Comparison of ENCODE assay signal across 42 cellular contexts in the genomic region with DNA sequence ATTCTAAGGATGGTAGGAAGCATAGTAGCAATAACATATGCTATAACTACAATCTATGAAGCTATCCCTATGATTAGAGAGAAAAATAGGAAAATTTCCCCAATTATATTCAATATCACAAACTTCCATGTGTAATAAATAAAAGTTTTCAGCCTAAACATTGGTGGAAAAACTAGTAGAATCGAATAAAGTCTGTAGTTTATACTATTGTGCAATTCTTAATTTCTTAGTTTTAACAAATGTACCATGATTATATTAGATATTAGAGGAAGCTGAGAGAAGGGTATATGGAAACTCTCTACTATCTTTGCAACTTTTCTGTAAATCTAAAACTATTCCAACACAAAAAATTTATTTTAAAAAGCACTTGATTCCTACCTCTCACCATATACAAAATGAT. TPM values are rescaled to one million over a fixed set of nuclear protein-coding genes. Genes with fewer than 3 reads are reported as not detected.
"Had no signal": no experiment of that assay in that cellular context is flagged by ENCODE, and none has a peak within 500 bp of the region (broad histone marks: within the 10 kb centered on the region; RNA-seq: fewer than 3 reads in every experiment).

No MANE protein-coding gene starts in this region.

- H3K27me3 Mint-ChIP-seq: activated naive CD4-positive, alpha-beta T cell treated with anti-CD3 and anti-CD28 coated beads, Interleukin-2, amount 10 ng/mL, durations not matched to agents 7 days and 5 days; activated naive CD4-positive, alpha-beta T cell treated with anti-CD3 and anti-CD28 coated beads, Interleukin-2, amount 50 U/mL, for 24 hours; activated naive CD8-positive, alpha-beta T cell; activated naive CD8-positive, alpha-beta T cell treated with anti-CD3 and anti-CD28 coated beads for 36 hours; activated naive CD8-positive, alpha-beta T cell treated with anti-CD3 and anti-CD28 coated beads, Interleukin-2, amount 10 ng/mL, durations not matched to agents 7 days and 5 days; activated naive CD8-positive, alpha-beta T cell treated with anti-CD3 and anti-CD28 coated beads, Interleukin-2, amount 50 U/mL, for 24 hours; activated T-cell treated with anti-CD3 and anti-CD28 coated beads, Interleukin-2, amount 50 U/mL, for 24 hours; activated T-helper 17 cell treated with anti-CD3 and anti-CD28 coated beads, Interleukin-2, amount 50 U/mL, for 72 hours; central memory CD8-positive, alpha-beta T cell had no signal

- H3K27ac Mint-ChIP-seq: activated naive CD4-positive, alpha-beta T cell treated with anti-CD3 and anti-CD28 coated beads for 36 hours; activated naive CD4-positive, alpha-beta T cell treated with anti-CD3 and anti-CD28 coated beads, Interleukin-2, amount 10 ng/mL, durations not matched to agents 7 days and 5 days; activated naive CD4-positive, alpha-beta T cell treated with anti-CD3 and anti-CD28 coated beads, Interleukin-2, amount 50 U/mL, for 24 hours; activated naive CD4-positive, alpha-beta T cell treated with anti-CD3 and anti-CD28 coated beads, Interleukin-2, amount 50 U/mL, for 72 hours; activated naive CD8-positive, alpha-beta T cell; activated naive CD8-positive, alpha-beta T cell treated with anti-CD3 and anti-CD28 coated beads for 36 hours; activated naive CD8-positive, alpha-beta T cell treated with anti-CD3 and anti-CD28 coated beads, Interleukin-2, amount 10 ng/mL, durations not matched to agents 7 days and 5 days; activated naive CD8-positive, alpha-beta T cell treated with anti-CD3 and anti-CD28 coated beads, Interleukin-2, amount 50 U/mL, for 24 hours; activated T-cell treated with anti-CD3 and anti-CD28 coated beads, Interleukin-2, amount 50 U/mL, for 24 hours; activated T-cell treated with anti-CD3 and anti-CD28 coated beads, Interleukin-2, amount 50 U/mL, for 72 hours; activated T-helper 1 cell treated with anti-CD3 and anti-CD28 coated beads, Interleukin-12 subunit alpha, Interleukin-12 subunit beta, Interleukin-2, Interleukin-4 antibody, amounts not matched to agents 30 ng/mL and 10 ng/mL and 1 ng/mL, durations not matched to agents 14 hours and 24 hours and 36 hours; activated T-helper 17 cell treated with anti-CD3 and anti-CD28 coated beads, Interleukin-2, amount 50 U/mL, for 72 hours; activated T-helper 2 cell treated with anti-CD3 and anti-CD28 coated beads, Interferon-gamma antibody, Interleukin-2, Interleukin-4, amounts not matched to agents 10 μg/mL and 5 μg/mL and 100 μg/mL, durations not matched to agents 14 hours and 24 hours and 36 hours; brain had no signal

- H3K9me3 Mint-ChIP-seq: activated naive CD4-positive, alpha-beta T cell treated with anti-CD3 and anti-CD28 coated beads for 36 hours; activated naive CD4-positive, alpha-beta T cell treated with anti-CD3 and anti-CD28 coated beads, Interleukin-2, amount 10 ng/mL, durations not matched to agents 7 days and 5 days; activated naive CD4-positive, alpha-beta T cell treated with anti-CD3 and anti-CD28 coated beads, Interleukin-2, amount 50 U/mL, for 24 hours; activated naive CD4-positive, alpha-beta T cell treated with anti-CD3 and anti-CD28 coated beads, Interleukin-2, amount 50 U/mL, for 72 hours; activated naive CD8-positive, alpha-beta T cell treated with anti-CD3 and anti-CD28 coated beads for 36 hours; activated naive CD8-positive, alpha-beta T cell treated with anti-CD3 and anti-CD28 coated beads, Interleukin-2, amount 10 ng/mL, durations not matched to agents 7 days and 5 days; activated naive CD8-positive, alpha-beta T cell treated with anti-CD3 and anti-CD28 coated beads, Interleukin-2, amount 50 U/mL, for 24 hours; activated T-cell treated with anti-CD3 and anti-CD28 coated beads, Interleukin-2, amount 50 U/mL, for 4 hours; activated T-cell treated with anti-CD3 and anti-CD28 coated beads, Interleukin-2, amount 50 U/mL, for 72 hours; activated T-helper 17 cell treated with anti-CD3 and anti-CD28 coated beads, Interleukin-2, amount 50 U/mL, for 72 hours; activated T-helper 2 cell treated with anti-CD3 and anti-CD28 coated beads, Interferon-gamma antibody, Interleukin-2, Interleukin-4, amounts not matched to agents 10 μg/mL and 5 μg/mL and 100 μg/mL, durations not matched to agents 14 hours and 24 hours and 36 hours; central memory CD8-positive, alpha-beta T cell had no signal

- DNase-seq: activated effector memory CD4-positive, alpha-beta T cell treated with anti-CD3 and anti-CD28 coated beads, Interleukin-2, amount 50 U/mL, for 16 hours; activated effector memory CD4-positive, alpha-beta T cell treated with Interleukin-2 at 50 U/mL for 16 hours; activated gamma-delta T cell; activated gamma-delta T cell treated with Interleukin-2 at 50 U/mL for 16 hours; activated naive CD4-positive, alpha-beta T cell; activated naive CD4-positive, alpha-beta T cell treated with anti-CD3 and anti-CD28 coated beads for 36 hours; activated naive CD4-positive, alpha-beta T cell treated with anti-CD3 and anti-CD28 coated beads, Interleukin-2, amount 10 ng/mL, durations not matched to agents 7 days and 5 days; activated naive CD4-positive, alpha-beta T cell treated with anti-CD3 and anti-CD28 coated beads, Interleukin-2, amount 50 U/mL, for 16 hours; activated naive CD4-positive, alpha-beta T cell treated with Interleukin-2 at 50 U/mL for 16 hours; activated naive CD8-positive, alpha-beta T cell treated with anti-CD3 and anti-CD28 coated beads for 36 hours; activated naive CD8-positive, alpha-beta T cell treated with anti-CD3 and anti-CD28 coated beads, Interleukin-2, amount 10 ng/mL, durations not matched to agents 7 days and 5 days; activated naive CD8-positive, alpha-beta T cell treated with anti-CD3 and anti-CD28 coated beads, Interleukin-2, amount 50 U/mL, for 24 hours; activated T-cell treated with anti-CD3 and anti-CD28 coated beads, Interleukin-2, amount 50 U/mL, for 1 hour; activated T-cell treated with anti-CD3 and anti-CD28 coated beads, Interleukin-2, amount 50 U/mL, for 24 hours; activated T-cell treated with anti-CD3 and anti-CD28 coated beads, Interleukin-2, amount 50 U/mL, for 4 hours; activated T-cell treated with anti-CD3 and anti-CD28 coated beads, Interleukin-2, amount 50 U/mL, for 48 hours; activated T-cell treated with anti-CD3 and anti-CD28 coated beads, Interleukin-2, amount 50 U/mL, for 72 hours; adrenal gland; amniotic stem cell; amygdala; anterior cingulate cortex; aorta; body of pancreas; brain microvascular endothelial cell; caudate nucleus; central memory CD4-positive, alpha-beta T cell; cerebellar nuclear complex had no signal

- H3K4me1 ChIP-seq: adrenal gland, ascending aorta, body of pancreas, breast epithelium had no signal

- H3K4me1 Mint-ChIP-seq: brain had no signal

- ATAC-seq: activated naive CD4-positive, alpha-beta T cell treated with anti-CD3 and anti-CD28 coated beads, Interleukin-2, amount 50 U/mL, for 72 hours; activated naive CD8-positive, alpha-beta T cell treated with anti-CD3 and anti-CD28 coated beads, Interleukin-2, amount 50 U/mL, for 24 hours; activated T-cell treated with anti-CD3 and anti-CD28 coated beads, Interleukin-2, amount 50 U/mL, for 4 hours; activated T-cell treated with anti-CD3 and anti-CD28 coated beads, Interleukin-2, amount 50 U/mL, for 72 hours; activated T-helper 17 cell treated with anti-CD3 and anti-CD28 coated beads, Interleukin-2, amount 50 U/mL, for 72 hours; body of pancreas had no signal

- H3K9me3 ChIP-seq: adrenal gland, ascending aorta, body of pancreas, breast epithelium had no signal

- FAIRE-seq: astrocyte, bronchial epithelial cell had no signal

- H3K4me3 ChIP-seq: adrenal gland, ascending aorta, body of pancreas, breast epithelium, cardiac muscle cell had no signal

- H3K4me3 Mint-ChIP-seq: activated naive CD4-positive, alpha-beta T cell treated with anti-CD3 and anti-CD28 coated beads for 36 hours; activated naive CD4-positive, alpha-beta T cell treated with anti-CD3 and anti-CD28 coated beads, Interleukin-2, amount 10 ng/mL, durations not matched to agents 7 days and 5 days; activated naive CD4-positive, alpha-beta T cell treated with anti-CD3 and anti-CD28 coated beads, Interleukin-2, amount 50 U/mL, for 24 hours; activated naive CD8-positive, alpha-beta T cell; activated naive CD8-positive, alpha-beta T cell treated with anti-CD3 and anti-CD28 coated beads for 36 hours; activated naive CD8-positive, alpha-beta T cell treated with anti-CD3 and anti-CD28 coated beads, Interleukin-2, amount 10 ng/mL, durations not matched to agents 7 days and 5 days; activated naive CD8-positive, alpha-beta T cell treated with anti-CD3 and anti-CD28 coated beads, Interleukin-2, amount 50 U/mL, for 24 hours; activated T-cell treated with anti-CD3 and anti-CD28 coated beads, Interleukin-2, amount 50 U/mL, for 24 hours; activated T-cell treated with anti-CD3 and anti-CD28 coated beads, Interleukin-2, amount 50 U/mL, for 4 hours; activated T-cell treated with anti-CD3 and anti-CD28 coated beads, Interleukin-2, amount 50 U/mL, for 72 hours; activated T-helper 1 cell treated with anti-CD3 and anti-CD28 coated beads, Interleukin-12 subunit alpha, Interleukin-12 subunit beta, Interleukin-2, Interleukin-4 antibody, amounts not matched to agents 30 ng/mL and 10 ng/mL and 1 ng/mL, durations not matched to agents 14 hours and 24 hours and 36 hours; activated T-helper 17 cell treated with anti-CD3 and anti-CD28 coated beads, Interleukin-2, amount 50 U/mL, for 72 hours; brain; central memory CD8-positive, alpha-beta T cell had no signal

- H3K36me3 Mint-ChIP-seq: activated naive CD4-positive, alpha-beta T cell treated with anti-CD3 and anti-CD28 coated beads, Interleukin-2, amount 10 ng/mL, durations not matched to agents 7 days and 5 days; activated naive CD4-positive, alpha-beta T cell treated with anti-CD3 and anti-CD28 coated beads, Interleukin-2, amount 50 U/mL, for 24 hours; activated naive CD4-positive, alpha-beta T cell treated with anti-CD3 and anti-CD28 coated beads, Interleukin-2, amount 50 U/mL, for 72 hours; activated naive CD8-positive, alpha-beta T cell; brain had no signal

- H3K27me3 ChIP-seq: adrenal gland, ascending aorta, body of pancreas, brain microvascular endothelial cell, breast epithelium had no signal

- H3K36me3 ChIP-seq: adrenal gland, ascending aorta, brain microvascular endothelial cell, breast epithelium, cardiac muscle cell had no signal

- H3K27ac ChIP-seq: adrenal gland, ascending aorta, body of pancreas, brain microvascular endothelial cell, breast epithelium, cardiac muscle cell had no signal

RNA-seq across cellular contexts. Expression of gene GFI1, which starts 13.8 kb away (rescaled TPM):
- total RNA-seq: ascending aorta, cerebellum, chondrocyte had no signal
- polyA plus RNA-seq: cardiac muscle cell had no signal
